In the genomic region with DNA sequence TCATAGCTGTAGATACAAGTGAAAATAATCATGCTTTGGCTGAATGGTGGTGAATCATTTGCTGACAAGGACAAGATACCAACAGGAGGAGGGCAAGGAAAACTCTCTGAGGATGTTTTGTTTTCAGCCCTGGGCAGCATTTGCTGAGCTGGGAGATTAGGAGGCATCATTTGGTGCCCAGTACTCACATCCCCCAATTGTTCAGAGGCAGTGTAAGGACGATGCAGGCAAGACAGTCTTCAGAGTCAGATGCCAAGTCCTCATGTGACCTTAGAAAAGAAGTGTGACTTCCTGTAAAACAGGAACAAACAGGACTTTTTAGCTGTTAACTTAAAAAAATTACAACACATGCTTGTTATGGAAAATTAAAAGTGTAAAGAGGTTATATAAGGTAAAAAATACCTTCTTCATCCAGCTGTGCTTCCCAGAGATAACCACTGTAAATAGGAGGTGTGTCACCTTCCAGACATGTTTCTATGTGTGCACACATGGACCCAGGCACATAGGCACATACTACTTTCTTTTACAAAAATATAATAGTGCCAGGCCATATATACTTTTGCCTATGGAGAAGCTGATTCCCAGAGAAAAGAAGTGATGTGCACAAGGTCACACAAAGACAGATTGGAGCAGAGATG, we compare ENCODE assay signal across 11 cellular contexts. TPM values are rescaled to one million over a fixed set of nuclear protein-coding genes. Genes with fewer than 3 reads are reported as not detected.
DNase-seq lines count a peak whose midpoint lies in the region; ATAC-seq and TF ChIP-seq lines count a peak whose summit lies in the region.
"Had no signal": no experiment of that assay in that cellular context is flagged by ENCODE, and none has a peak within 500 bp of the region (broad histone marks: within the 10 kb centered on the region; RNA-seq: fewer than 3 reads in every experiment).

No MANE protein-coding gene starts in this region.

- ATAC-seq in stimulated activated naive B cell treated with anti-CD40 and anti-IgM and Interleukin-4, amounts not matched to agents 10 μg/mL and 1 μg/mL and 100 μg/mL, for 72 hours (replicated peaks), result peak; percentile 44 to 57

- H3K36me3 Mint-ChIP-seq in stimulated activated naive B cell treated with anti-CD40 and anti-IgM and Interleukin-4, amounts not matched to agents 10 μg/mL and 1 μg/mL and 100 μg/mL, for 72 hours, result peaks cover 5 to 8% of the 10 kb centered on the region in 2 donors
- H3K36me3 Mint-ChIP-seq in endothelial cell (ENCODE audit: low read depth, unreplicated experiment), result no peaks in the 10 kb centered on the region

- no peak overlapping the region for H3K4me3 Mint-ChIP-seq in stimulated activated naive B cell treated with anti-CD40 and anti-IgM and Interleukin-4, amounts not matched to agents 10 μg/mL and 1 μg/mL and 100 μg/mL, for 72 hours
- H3K4me3 Mint-ChIP-seq in endothelial cell (ENCODE audit: unreplicated experiment), result no peak overlapping the region

- TF ChIP-seq CTCF in endothelial cell (IDR thresholded peaks at IDR 0.05; ENCODE audit: unreplicated experiment), result no peak

- no peaks in the 10 kb centered on the region for H3K27me3 Mint-ChIP-seq in stimulated activated naive B cell treated with anti-CD40 and anti-IgM and Interleukin-4, amounts not matched to agents 10 μg/mL and 1 μg/mL and 100 μg/mL, for 72 hours
- H3K27me3 Mint-ChIP-seq in endothelial cell (ENCODE audit: unreplicated experiment), result peaks cover 2% of the 10 kb centered on the region

- DNase-seq in activated gamma-delta T cell treated with Interleukin-2 at 50 U/mL for 16 hours (peak; percentile 10), activated gamma-delta T cell (lab: John Stamatoyannopoulos, UW) (no peak), MV-4-11 (lab: John Stamatoyannopoulos, UW) (peak; percentile 45), foreskin melanocyte (peak; percentile 94), NCI-H1694 (lab: John Stamatoyannopoulos, UW) (no peak), NCI-H446 (lab: John Stamatoyannopoulos, UW) (no peak), endothelial cell (ENCODE audit: low spot score) (no peak)
- no peak for DNase-seq in stimulated activated naive B cell treated with anti-CD40 and anti-IgM and Interleukin-4, amounts not matched to agents 10 μg/mL and 1 μg/mL and 100 μg/mL, for 72 hours
- DNase-seq: activated CD4-positive, alpha-beta T cell treated with anti-CD3 and anti-CD28 coated beads, Interleukin-2, amount 50 U/mL, for 48 hours; dorsolateral prefrontal cortex; EL had no signal

- H3K27ac Mint-ChIP-seq in stimulated activated naive B cell treated with anti-CD40 and anti-IgM and Interleukin-4, amounts not matched to agents 10 μg/mL and 1 μg/mL and 100 μg/mL, for 72 hours, result peak overlapping the region; percentile 48
- H3K27ac Mint-ChIP-seq in endothelial cell (ENCODE audit: unreplicated experiment), result no peak overlapping the region

- H3K4me1 Mint-ChIP-seq in stimulated activated naive B cell treated with anti-CD40 and anti-IgM and Interleukin-4, amounts not matched to agents 10 μg/mL and 1 μg/mL and 100 μg/mL, for 72 hours, result peaks cover 10 to 13% of the 10 kb centered on the region in 2 donors
- peaks cover 8% of the 10 kb centered on the region for H3K4me1 Mint-ChIP-seq in endothelial cell (ENCODE audit: unreplicated experiment)

- peaks cover 0 to 2% of the 10 kb centered on the region in 2 donors for H3K9me3 Mint-ChIP-seq in stimulated activated naive B cell treated with anti-CD40 and anti-IgM and Interleukin-4, amounts not matched to agents 10 μg/mL and 1 μg/mL and 100 μg/mL, for 72 hours
- H3K9me3 Mint-ChIP-seq in endothelial cell (ENCODE audit: unreplicated experiment), result no peaks in the 10 kb centered on the region

RNA-seq across cellular contexts. Expression of a gene that starts 18.0 kb away (rescaled TPM):
- 1.6 TPM for total RNA-seq in endothelial cell (ENCODE audit: unreplicated experiment)

Comparison
In these comparisons a context has a peak if more than half of its experiments do, and no peak if none do; other contexts are left out.
1. DNase-seq: peak in activated gamma-delta T cell treated with Interleukin-2 at 50 U/mL for 16 hours (single experiment), MV-4-11 (single experiment) and foreskin melanocyte (single experiment); none in activated gamma-delta T cell (single experiment), stimulated activated naive B cell treated with anti-CD40 and anti-IgM and Interleukin-4, amounts not matched to agents 10 μg/mL and 1 μg/mL and 100 μg/mL, for 72 hours (single experiment), NCI-H1694 (single experiment), NCI-H446 (0 of 2) and endothelial cell (single experiment).